Comparison of ENCODE assay signal across 26 cellular contexts in the genomic region with DNA sequence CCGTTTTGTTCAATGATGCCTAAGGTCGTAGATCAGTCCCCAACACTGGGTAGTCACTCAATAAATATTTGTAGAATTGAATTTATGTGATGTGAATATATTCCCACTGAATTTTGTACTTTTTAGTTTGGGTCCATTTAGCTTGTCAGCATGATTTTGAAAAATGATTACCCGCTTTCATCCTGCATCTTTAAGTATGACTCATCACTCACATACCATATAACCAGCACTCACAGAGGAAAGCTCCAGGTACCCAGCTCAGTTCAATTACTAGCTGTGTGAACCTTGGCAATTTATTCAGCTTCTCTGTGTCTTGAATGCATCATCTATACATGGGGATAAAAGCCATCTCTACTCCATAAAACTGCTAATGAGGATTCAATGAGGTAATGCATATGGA. TPM values are rescaled to one million over a fixed set of nuclear protein-coding genes. Genes with fewer than 3 reads are reported as not detected.
DNase-seq lines count a peak whose midpoint lies in the region; ATAC-seq and TF ChIP-seq lines count a peak whose summit lies in the region.
"Had no signal": no experiment of that assay in that cellular context is flagged by ENCODE, and none has a peak within 500 bp of the region (broad histone marks: within the 10 kb centered on the region; RNA-seq: fewer than 3 reads in every experiment).

No MANE protein-coding gene starts in this region.

- WGBS in upper lobe of left lung, 2 donors, result 88 to 90% methylated on average over 3 of the region's 3 CpGs

- no peak for TF ChIP-seq POLR2A in upper lobe of left lung (IDR thresholded peaks at IDR 0.05)

- DNase-seq in A172 (ENCODE audit: low spot score) (peak; percentile 37), HCEC 1CT (peak; percentile 18), RPMI7951 (ENCODE audit: low read depth) (peak; percentile 42), epithelial cell of esophagus (ENCODE audit: low read depth) (peak; percentile 21), upper lobe of left lung (no peak), LoVo (ENCODE audit: low spot score) (no peak), NCI-H526 treated with DMSO at 0.1 percent for 48 hours (lab: John Stamatoyannopoulos, UW) (no peak)
- DNase-seq: ACHN; activated CD4-positive, alpha-beta T cell treated with anti-CD3 and anti-CD28 coated beads, Interleukin-2, amount 10 ng/mL, durations not matched to agents 24 days and 14 days; activated T-cell treated with anti-CD3 and anti-CD28 coated beads, Interleukin-2, amount 50 U/mL, for 4 hours; body of pancreas; DMS79 treated with DMSO at 0.1 percent for 48 hours; left colon; NCI-H1105 treated with DMSO at 0.1 percent for 48 hours; NCI-H2081; NCI-H446; sigmoid colon; stimulated activated CD4-positive, alpha-beta T cell treated with anti-CD3 and anti-CD28 coated beads, Interleukin-4, amount 100 ng/mL, for 4 hours; substantia nigra; T-helper 9 cell; upper lobe of right lung; WERI-Rb-1 had no signal

- no peaks in the 10 kb centered on the region for H3K36me3 ChIP-seq in upper lobe of left lung
- H3K36me3 ChIP-seq: sigmoid colon, upper lobe of right lung, WERI-Rb-1 had no signal

- TF ChIP-seq CTCF in epithelial cell of esophagus (IDR thresholded peaks at IDR 0.05; ENCODE audit: insufficient read depth, low read depth, low read length, missing control alignments), result no peak
- no peak for TF ChIP-seq CTCF in upper lobe of left lung (IDR thresholded peaks at IDR 0.05)

- no peaks in the 10 kb centered on the region for H3K27me3 ChIP-seq in upper lobe of left lung
- H3K27me3 ChIP-seq: body of pancreas, sigmoid colon, upper lobe of right lung had no signal

- no peaks in the 10 kb centered on the region for H3K9me3 ChIP-seq in upper lobe of left lung
- H3K9me3 ChIP-seq: body of pancreas, sigmoid colon, upper lobe of right lung had no signal

- peaks cover 0 to 27% (median 4%) of the 10 kb centered on the region in 4 donors for H3K4me1 ChIP-seq in upper lobe of left lung
- H3K4me1 ChIP-seq: upper lobe of right lung had no signal

- H3K4me3 ChIP-seq in epithelial cell of esophagus (ENCODE audit: low read length), result no peak overlapping the region
- H3K4me3 ChIP-seq in upper lobe of left lung, result no peak overlapping the region
- H3K4me3 ChIP-seq: body of pancreas, GM23248, sigmoid colon, upper lobe of right lung had no signal

- no peak overlapping the region for H3K27ac ChIP-seq in upper lobe of left lung
- H3K27ac ChIP-seq: body of pancreas, epithelial cell of prostate, GM23248, sigmoid colon, upper lobe of right lung, WERI-Rb-1 had no signal

- no peak for TF ChIP-seq EP300 in upper lobe of left lung (IDR thresholded peaks at IDR 0.05)

- ATAC-seq in HG03432 (IDR thresholded peaks at IDR 0.05; ENCODE audit: unreplicated experiment) (no peak), upper lobe of left lung (ENCODE audit: low FRiP score in 2 of 2) (no peak)
- ATAC-seq: activated T-cell treated with anti-CD3 and anti-CD28 coated beads, Interleukin-2, amount 50 U/mL, for 4 hours; body of pancreas; left colon; stimulated activated memory B cell treated with anti-CD40 and anti-IgM and Interleukin-4, amounts not matched to agents 10 μg/mL and 1 μg/mL and 100 μg/mL, for 72 hours; upper lobe of right lung had no signal

RNA-seq across cellular contexts. Expression of gene MLF1, which starts 2.2 kb away (rescaled TPM):
- 28.8 and 29.7 TPM in 2 replicates for total RNA-seq in A172 (2014; rRNA removed; shearing (Covaris generic))
- total RNA-seq in RPMI7951 (2014; rRNA removed; shearing (Covaris generic)), result 32.0 and 35.5 TPM in 2 replicates
- total RNA-seq in upper lobe of left lung, result 10 to 100 TPM in 3 of 6 donors, 1 to 10 TPM in 3; 2.1 to 24.0 (median 9.7) TPM

Comparison
In these comparisons a context has a peak if more than half of its experiments do, and no peak if none do; other contexts are left out.
1. DNase-seq: peak in A172 (single experiment), HCEC 1CT (single experiment), RPMI7951 (single experiment) and epithelial cell of esophagus (single experiment); none in upper lobe of left lung (0 of 2), LoVo (single experiment) and NCI-H526 treated with DMSO at 0.1 percent for 48 hours (single experiment).